Comparison of ENCODE assay signal across 20 cellular contexts in genomic region chr7:155722936-155723335, GRCh38.
DNase-seq lines count a peak whose midpoint lies in the region; ATAC-seq and TF ChIP-seq lines count a peak whose summit lies in the region.
"Had no signal": no experiment of that assay in that cellular context is flagged by ENCODE, and none has a peak within 500 bp of the region (broad histone marks: within the 10 kb centered on the region; RNA-seq: fewer than 3 reads in every experiment).

No MANE protein-coding gene starts in this region.

- no peaks in the 10 kb centered on the region for H3K9me3 ChIP-seq in SJCRH30 (replicated peaks)
- H3K9me3 ChIP-seq: SK-N-SH had no signal

- H3K4me3 Mint-ChIP-seq in natural killer cell (no peak overlapping the region), memory B cell (peak overlapping the region; percentile 46)
- H3K4me3 Mint-ChIP-seq in natural killer cell treated with Interleukin-12 subunit alpha and Interleukin-12 subunit beta and Interleukin-15 and Interleukin-18, amount 100 ng/mL, for 72 hours, result no peak overlapping the region
- H3K4me3 Mint-ChIP-seq: CD4-positive, alpha-beta memory T cell had no signal

- peaks cover 21% of the 10 kb centered on the region for H3K36me3 ChIP-seq in SJCRH30

- intact Hi-C loops in natural killer cell (cut with micrococcal nuclease), result loop anchor here (5.0 kb wide), 1 partner anchor 46 kb away; no protein-coding TSS in a partner anchor

- H3K27me3 Mint-ChIP-seq in natural killer cell (ENCODE audit: low read depth in 2 of 2) (no peaks in the 10 kb centered on the region), memory B cell (no peaks in the 10 kb centered on the region)
- no peaks in the 10 kb centered on the region for H3K27me3 Mint-ChIP-seq in natural killer cell treated with Interleukin-12 subunit alpha and Interleukin-12 subunit beta and Interleukin-15 and Interleukin-18, amount 100 ng/mL, for 72 hours
- H3K27me3 Mint-ChIP-seq: CD4-positive, alpha-beta memory T cell had no signal

- H3K27me3 ChIP-seq in SJCRH30, result no peaks in the 10 kb centered on the region

- ATAC-seq in natural killer cell, result no peak
- ATAC-seq in natural killer cell treated with Interleukin-12 subunit alpha and Interleukin-12 subunit beta and Interleukin-15 and Interleukin-18, amount 100 ng/mL, for 72 hours, result no peak
- ATAC-seq in memory B cell (ENCODE audit: low read depth), result no peak
- ATAC-seq in HG03095 (IDR thresholded peaks at IDR 0.05; ENCODE audit: unreplicated experiment), result no peak
- ATAC-seq: HepG2 had no signal

- H3K27ac Mint-ChIP-seq in natural killer cell, result peak overlapping the region; percentile 83 to 88
- no peak overlapping the region for H3K27ac Mint-ChIP-seq in natural killer cell treated with Interleukin-12 subunit alpha and Interleukin-12 subunit beta and Interleukin-15 and Interleukin-18, amount 100 ng/mL, for 72 hours
- H3K27ac Mint-ChIP-seq in memory B cell, result peak overlapping the region; percentile 98

- H3K4me1 Mint-ChIP-seq in natural killer cell, result peaks cover 34 to 50% of the 10 kb centered on the region in 2 donors
- peaks cover 23 to 26% of the 10 kb centered on the region in 2 donors for H3K4me1 Mint-ChIP-seq in natural killer cell treated with Interleukin-12 subunit alpha and Interleukin-12 subunit beta and Interleukin-15 and Interleukin-18, amount 100 ng/mL, for 72 hours (ENCODE audit: low read depth in 2 of 2)
- peaks cover 40% of the 10 kb centered on the region for H3K4me1 Mint-ChIP-seq in memory B cell

- no peaks in the 10 kb centered on the region for H3K4me1 ChIP-seq in SJCRH30

- H3K36me3 Mint-ChIP-seq in natural killer cell (no peaks in the 10 kb centered on the region), memory B cell (peaks cover 4% of the 10 kb centered on the region)
- H3K36me3 Mint-ChIP-seq in natural killer cell treated with Interleukin-12 subunit alpha and Interleukin-12 subunit beta and Interleukin-15 and Interleukin-18, amount 100 ng/mL, for 72 hours, result no peaks in the 10 kb centered on the region

- DNase-seq in natural killer cell (no peak), NCI-H526 treated with DMSO at 0.1 percent for 48 hours (lab: John Stamatoyannopoulos, UW) (peak; percentile 50), memory B cell (ENCODE audit: low spot score in 2 of 2) (no peak), NCI-H748 (lab: John Stamatoyannopoulos, UW; ENCODE audit: unreplicated experiment) (no peak), Kasumi-1 (lab: John Stamatoyannopoulos, UW) (no peak), SJCRH30 (no peak)
- DNase-seq in natural killer cell treated with Interleukin-12 subunit alpha and Interleukin-12 subunit beta and Interleukin-15 and Interleukin-18, amount 100 ng/mL, for 72 hours (ENCODE audit: low spot score), result no peak
- DNase-seq: CD4-positive, alpha-beta memory T cell; DMS153; KG1; NCI-H1092; NCI-H1436 treated with DMSO at 0.1 percent for 48 hours; NCI-H2029; NCI-H2171; NCI-H69; NK-92 treated with Interleukin-12 subunit alpha and Interleukin-12 subunit beta, amount 100 ng/mL, for 24 hours; SHP77; SK-N-SH had no signal

- no peak overlapping the region for H3K4me3 ChIP-seq in SJCRH30

- no peak for TF ChIP-seq CTCF in natural killer cell (IDR thresholded peaks at IDR 0.05)

- H3K27ac ChIP-seq in SJCRH30, result no peak overlapping the region

- no peaks in the 10 kb centered on the region for H3K9me3 Mint-ChIP-seq in natural killer cell
- no peaks in the 10 kb centered on the region for H3K9me3 Mint-ChIP-seq in natural killer cell treated with Interleukin-12 subunit alpha and Interleukin-12 subunit beta and Interleukin-15 and Interleukin-18, amount 100 ng/mL, for 72 hours
- H3K9me3 Mint-ChIP-seq in memory B cell, result no peaks in the 10 kb centered on the region
- H3K9me3 Mint-ChIP-seq: CD4-positive, alpha-beta memory T cell had no signal

Comparison
In these comparisons a context has a peak if more than half of its experiments do, and no peak if none do; other contexts are left out.
1. H3K27ac Mint-ChIP-seq: peak in natural killer cell (2 of 2) and memory B cell (single experiment); none in natural killer cell treated with Interleukin-12 subunit alpha and Interleukin-12 subunit beta and Interleukin-15 and Interleukin-18, amount 100 ng/mL, for 72 hours (0 of 2).